15 cellular contexts compared by ENCODE assay signal in genomic region chr2:8609357-8609804, GRCh38.
DNase-seq lines count a peak whose midpoint lies in the region; ATAC-seq and TF ChIP-seq lines count a peak whose summit lies in the region.
"Had no signal": no experiment of that assay in that cellular context is flagged by ENCODE, and none has a peak within 500 bp of the region (broad histone marks: within the 10 kb centered on the region; RNA-seq: fewer than 3 reads in every experiment).

No MANE protein-coding gene starts in this region.

- DNase-seq in heart left ventricle (no peak), right atrium auricular region (ENCODE audit: low spot score) (no peak), astrocyte of the hippocampus (ENCODE audit: low read depth, low spot score) (peak; percentile 46), type B pancreatic cell (ENCODE audit: extremely low spot score, unreplicated experiment) (no peak), substantia nigra (lab: John Stamatoyannopoulos, UW) (no peak), BE2C (no peak), T-helper 9 cell (no peak)
- DNase-seq: foreskin keratinocyte; NCI-H1436; NCI-H510A treated with DMSO at 0.1 percent for 48 hours; stimulated activated CD4-positive, alpha-beta T cell treated with anti-CD3 and anti-CD28 coated beads, Interleukin-2, amount 100 ng/mL, for 48 hours; stimulated activated naive CD4-positive, alpha-beta T cell had no signal

- no peak overlapping the region for H3K9ac ChIP-seq in liver (ENCODE audit: low read depth in 1 of 2, low read length in 2 of 2)
- H3K9ac ChIP-seq: parathyroid adenoma had no signal

- WGBS in heart left ventricle, 4 donors, result 41 to 61% (median 50%) methylated on average over 5 of the region's 5 CpGs
- 30% methylated on average over 5 of the region's 5 CpGs for WGBS in liver

- no peak for TF ChIP-seq POLR2A in heart left ventricle (IDR thresholded peaks at IDR 0.05)

- TF ChIP-seq RAD21 in liver (IDR thresholded peaks at IDR 0.05), result peak; percentile 69 to 70

- H3K27me3 ChIP-seq in heart left ventricle (no peaks in the 10 kb centered on the region), right atrium auricular region (no peaks in the 10 kb centered on the region), liver (ENCODE audit: control insufficient read depth in 4 of 4, insufficient read depth in 4 of 4, low read length in 3 of 4) (no peaks in the 10 kb centered on the region), BE2C (no peaks in the 10 kb centered on the region)
- H3K27me3 ChIP-seq: dorsolateral prefrontal cortex, foreskin keratinocyte had no signal

- H3K4me1 ChIP-seq in heart left ventricle, result peaks cover 0 to 12% (median 4%) of the 10 kb centered on the region in 12 donors
- no peaks in the 10 kb centered on the region for H3K4me1 ChIP-seq in right atrium auricular region
- peaks cover 0 to 14% (median 9%) of the 10 kb centered on the region in 4 donors for H3K4me1 ChIP-seq in liver (ENCODE audit: control insufficient read depth in 4 of 4, insufficient read depth in 4 of 4, low read length in 3 of 4)
- no peaks in the 10 kb centered on the region for H3K4me1 ChIP-seq in BE2C
- H3K4me1 ChIP-seq: foreskin keratinocyte, parathyroid adenoma had no signal

- H3K36me3 Mint-ChIP-seq in type B pancreatic cell, result no peaks in the 10 kb centered on the region

- H3K4me3 ChIP-seq in heart left ventricle, result no peak overlapping the region
- no peak overlapping the region for H3K4me3 ChIP-seq in right atrium auricular region
- no peak overlapping the region for H3K4me3 ChIP-seq in liver (ENCODE audit: low read depth in 1 of 3, low read length in 3 of 3)
- no peak overlapping the region for H3K4me3 ChIP-seq in BE2C (ENCODE audit: low read depth, low read length)
- H3K4me3 ChIP-seq: dorsolateral prefrontal cortex had no signal

- TF ChIP-seq CTCF in heart left ventricle (IDR thresholded peaks at IDR 0.05) (no peak), right atrium auricular region (IDR thresholded peaks at IDR 0.05) (no peak), liver (IDR thresholded peaks at IDR 0.05; ENCODE audit: low read depth, low read length, missing input control) (no peak), type B pancreatic cell (conservative IDR thresholded peaks at IDR 0.05) (no peak), BE2C (IDR thresholded peaks at IDR 0.05; ENCODE audit: low read depth, low read length) (no peak)

- H3K36me3 ChIP-seq in heart left ventricle (no peaks in the 10 kb centered on the region), right atrium auricular region (no peaks in the 10 kb centered on the region), liver (ENCODE audit: control insufficient read depth in 4 of 4, insufficient read depth in 3 of 4, low read depth in 1 of 4, low read length in 3 of 4) (no peaks in the 10 kb centered on the region), BE2C (no peaks in the 10 kb centered on the region)

- no peaks in the 10 kb centered on the region for H3K27me3 Mint-ChIP-seq in type B pancreatic cell

- H3K4me1 Mint-ChIP-seq in type B pancreatic cell (ENCODE audit: unreplicated experiment), result peaks cover 49% of the 10 kb centered on the region

- intact Hi-C loops in heart left ventricle (cut with DNase I), result no loop called here

- no peak overlapping the region for H3K27ac ChIP-seq in heart left ventricle
- no peak overlapping the region for H3K27ac ChIP-seq in right atrium auricular region
- H3K27ac ChIP-seq in liver (ENCODE audit: low read depth in 1 of 2, low read length in 2 of 2), result peak overlapping the region in 1 of 2 donors; percentile 14
- no peak overlapping the region for H3K27ac ChIP-seq in substantia nigra (ENCODE audit: low read depth, low read length, poor library complexity, severe bottlenecking)
- H3K27ac ChIP-seq: dorsolateral prefrontal cortex, foreskin keratinocyte, parathyroid adenoma had no signal

- H3K9me3 ChIP-seq in heart left ventricle, result peaks cover 0 to under 1% (median 0%) of the 10 kb centered on the region in 12 donors
- H3K9me3 ChIP-seq in right atrium auricular region, result no peaks in the 10 kb centered on the region
- H3K9me3 ChIP-seq in liver (ENCODE audit: control insufficient read depth in 4 of 4, low read length in 3 of 4), result no peaks in the 10 kb centered on the region
- no peaks in the 10 kb centered on the region for H3K9me3 ChIP-seq in BE2C

- H3K4me3 Mint-ChIP-seq in type B pancreatic cell, result no peak overlapping the region

- H3K9me3 Mint-ChIP-seq in type B pancreatic cell, result peaks cover 17% of the 10 kb centered on the region

- H3K27ac Mint-ChIP-seq in type B pancreatic cell, result peak overlapping the region; percentile 11

- peak in 3 of 4 donors; percentile 36 to 63 (median 46) for ATAC-seq in heart left ventricle
- ATAC-seq: foreskin keratinocyte had no signal

TF ChIP-seq in liver, 16 proteins besides CTCF, POLR2A, EP300 and RAD21:
- TF ChIP-seq SP1 (IDR thresholded peaks at IDR 0.05) (peak; percentile 89), JUND (IDR thresholded peaks at IDR 0.05) (peak; percentile 34 to 83), EGR1 (IDR thresholded peaks at IDR 0.05; ENCODE audit: low read depth in 2 of 2) (peak in 1 of 2 donors; percentile 68), MAX (IDR thresholded peaks at IDR 0.05) (peak; percentile 97), NR2F2 (IDR thresholded peaks at IDR 0.05) (peak; percentile 84), YY1 (IDR thresholded peaks at IDR 0.05) (peak; percentile 64), TAF1 (conservative IDR thresholded peaks at IDR 0.05) (no peak), FOXA2 (IDR thresholded peaks at IDR 0.05) (peak; percentile 67), HNF4G (IDR thresholded peaks at IDR 0.05) (peak; percentile 99), GABPA (IDR thresholded peaks at IDR 0.05 in 1 of 2, conservative IDR thresholded peaks at IDR 0.05 in 1 of 2) (no peak), ATF3 (IDR thresholded peaks at IDR 0.05) (no peak), REST (IDR thresholded peaks at IDR 0.05) (peak; percentile 60), ZBTB33 (IDR thresholded peaks at IDR 0.05) (peak; percentile 84), HNF4A (conservative IDR thresholded peaks at IDR 0.05) (peak; percentile 100), FOXA1 (IDR thresholded peaks at IDR 0.05) (peak; percentile 74), RXRA (IDR thresholded peaks at IDR 0.05) (peak; percentile 94 to 97)
